8 cellular contexts compared by ENCODE assay signal in the genomic region with DNA sequence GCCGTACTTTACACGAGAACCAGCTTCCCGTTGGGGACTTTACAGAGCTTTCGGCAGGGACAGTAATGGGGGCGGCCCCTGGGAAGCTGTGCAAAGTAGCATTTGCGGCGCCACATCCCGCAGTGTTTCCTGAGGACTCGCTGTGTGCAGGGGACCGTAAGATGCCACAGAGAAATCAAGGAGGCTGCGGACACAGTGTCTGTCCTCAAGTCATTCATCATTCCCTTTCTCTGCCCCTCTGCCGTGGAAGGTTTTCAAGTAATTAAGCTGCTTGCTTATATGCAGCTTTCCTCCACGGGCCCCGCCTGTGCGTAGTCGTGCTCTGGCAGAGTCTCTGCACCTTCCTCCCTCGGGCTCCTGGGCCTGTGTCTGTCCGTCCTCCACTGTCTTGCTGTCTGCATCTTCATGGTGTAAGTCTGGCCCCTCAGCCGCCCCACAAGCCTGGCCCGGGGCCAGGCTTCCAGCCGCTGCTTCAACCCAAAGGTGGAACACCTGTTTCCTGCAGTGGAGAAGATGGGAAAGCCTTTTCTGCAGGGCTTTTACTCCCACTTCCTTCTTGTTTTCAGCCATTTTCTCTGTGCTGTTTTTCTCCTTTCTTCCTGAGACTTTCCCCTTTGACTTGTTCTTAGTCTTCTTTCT.
DNase-seq lines count a peak whose midpoint lies in the region; ATAC-seq and TF ChIP-seq lines count a peak whose summit lies in the region.

No MANE protein-coding gene starts in this region.

- ATAC-seq in HG02885 (IDR thresholded peaks at IDR 0.05; ENCODE audit: poor library complexity, unreplicated experiment) (no peak), GM18907 (IDR thresholded peaks at IDR 0.05; ENCODE audit: unreplicated experiment) (no peak)

- peaks cover 87% of the 10 kb centered on the region for H3K4me1 Mint-ChIP-seq in activated CD4-positive, alpha-beta T cell treated with anti-CD3 and anti-CD28 coated beads, Interleukin-2, amount 10 ng/mL, durations not matched to agents 7 days and 5 days

- no peak overlapping the region for H3K27ac ChIP-seq in effector memory CD4-positive, alpha-beta T cell (ENCODE audit: insufficient read depth, low read length, poor library complexity, severe bottlenecking)
- no peak overlapping the region for H3K27ac ChIP-seq in suprapubic skin

- H3K4me1 ChIP-seq in effector memory CD4-positive, alpha-beta T cell (ENCODE audit: control insufficient read depth, insufficient read depth, low read length, poor library complexity, severe bottlenecking), result peaks cover 12% of the 10 kb centered on the region
- H3K4me1 ChIP-seq in suprapubic skin, result peaks cover 5% of the 10 kb centered on the region

- peaks cover 16% of the 10 kb centered on the region for H3K36me3 ChIP-seq in effector memory CD4-positive, alpha-beta T cell (ENCODE audit: control insufficient read depth, insufficient read depth, low read length)
- H3K36me3 ChIP-seq in suprapubic skin, result peaks cover 5% of the 10 kb centered on the region

- H3K36me3 Mint-ChIP-seq in activated CD4-positive, alpha-beta T cell treated with anti-CD3 and anti-CD28 coated beads, Interleukin-2, amount 10 ng/mL, durations not matched to agents 7 days and 5 days (ENCODE audit: low read depth), result peaks cover 64% of the 10 kb centered on the region

- CTCF ChIA-PET in activated CD4-positive, alpha-beta T cell treated with anti-CD3 and anti-CD28 coated beads, Interleukin-2, amount 10 ng/mL, durations not matched to agents 7 days and 5 days (lab: Charles Lee), result interaction anchor here (0.8 to 2.2 kb wide), 8 partner anchors 10 to 125 kb away, joined by 3 to 5 read pairs (median 4); no protein-coding TSS in a partner anchor

- H3K4me3 ChIP-seq in effector memory CD4-positive, alpha-beta T cell (ENCODE audit: insufficient read depth, low read depth, low read length, poor library complexity, severe bottlenecking), result peak overlapping the region; percentile 6
- H3K4me3 ChIP-seq in suprapubic skin, result no peak overlapping the region

- no peaks in the 10 kb centered on the region for H3K27me3 ChIP-seq in effector memory CD4-positive, alpha-beta T cell (replicated peaks; ENCODE audit: control insufficient read depth, insufficient read depth, low read length, poor library complexity, severe bottlenecking)
- no peaks in the 10 kb centered on the region for H3K27me3 ChIP-seq in suprapubic skin

- POLR2A ChIA-PET in activated CD4-positive, alpha-beta T cell treated with anti-CD3 and anti-CD28 coated beads, Interleukin-2, amount 10 ng/mL, durations not matched to agents 7 days and 5 days (lab: Charles Lee), result interaction anchor here (0.7 to 0.8 kb wide), 3 partner anchors 8 to 320 kb away, joined by 3 to 6 read pairs (median 3); no protein-coding TSS in a partner anchor

- H3K9me3 ChIP-seq in effector memory CD4-positive, alpha-beta T cell (ENCODE audit: control insufficient read depth, low read length), result no peaks in the 10 kb centered on the region
- H3K9me3 ChIP-seq in suprapubic skin, result no peaks in the 10 kb centered on the region

- WGBS in suprapubic skin, result 81% methylated on average over 21 of the region's 21 CpGs

- no peak for DNase-seq in activated CD4-positive, alpha-beta T cell treated with anti-CD3 and anti-CD28 coated beads, Interleukin-2, amount 10 ng/mL, durations not matched to agents 7 days and 5 days
- no peak for DNase-seq in activated CD4-positive, alpha-beta T cell treated with anti-CD3 and anti-CD28 coated beads, Interleukin-2, amount 50 U/mL, for 1 hour
- DNase-seq in NCI-H524 treated with DMSO at 0.1 percent for 48 hours (lab: John Stamatoyannopoulos, UW), result peak; percentile 49
- DNase-seq in effector memory CD4-positive, alpha-beta T cell, result no peak
- peak; percentile 44 to 65 for DNase-seq in suprapubic skin (ENCODE audit: low spot score in 2 of 2)
- no peak for DNase-seq in central memory CD4-positive, alpha-beta T cell

- H3K4me3 Mint-ChIP-seq in activated CD4-positive, alpha-beta T cell treated with anti-CD3 and anti-CD28 coated beads, Interleukin-2, amount 10 ng/mL, durations not matched to agents 7 days and 5 days, result peak overlapping the region; percentile 49

- TF ChIP-seq EP300 in suprapubic skin (IDR thresholded peaks at IDR 0.05), result no peak

- no peaks in the 10 kb centered on the region for H3K27me3 Mint-ChIP-seq in activated CD4-positive, alpha-beta T cell treated with anti-CD3 and anti-CD28 coated beads, Interleukin-2, amount 10 ng/mL, durations not matched to agents 7 days and 5 days

- no peaks in the 10 kb centered on the region for H3K9me3 Mint-ChIP-seq in activated CD4-positive, alpha-beta T cell treated with anti-CD3 and anti-CD28 coated beads, Interleukin-2, amount 10 ng/mL, durations not matched to agents 7 days and 5 days

- TF ChIP-seq POLR2A in suprapubic skin (IDR thresholded peaks at IDR 0.05), result no peak

- TF ChIP-seq CTCF in suprapubic skin (IDR thresholded peaks at IDR 0.05), result no peak

- H3K27ac Mint-ChIP-seq in activated CD4-positive, alpha-beta T cell treated with anti-CD3 and anti-CD28 coated beads, Interleukin-2, amount 10 ng/mL, durations not matched to agents 7 days and 5 days, result peak overlapping the region; percentile 96

Comparison
In these comparisons a context has a peak if more than half of its experiments do, and no peak if none do; other contexts are left out.
1. DNase-seq: peak in NCI-H524 treated with DMSO at 0.1 percent for 48 hours (single experiment) and suprapubic skin (2 of 2); none in activated CD4-positive, alpha-beta T cell treated with anti-CD3 and anti-CD28 coated beads, Interleukin-2, amount 10 ng/mL, durations not matched to agents 7 days and 5 days (single experiment), activated CD4-positive, alpha-beta T cell treated with anti-CD3 and anti-CD28 coated beads, Interleukin-2, amount 50 U/mL, for 1 hour (single experiment), effector memory CD4-positive, alpha-beta T cell (0 of 3) and central memory CD4-positive, alpha-beta T cell (single experiment).